ENCODE assay signal across 1 cellular context in the genomic region with DNA sequence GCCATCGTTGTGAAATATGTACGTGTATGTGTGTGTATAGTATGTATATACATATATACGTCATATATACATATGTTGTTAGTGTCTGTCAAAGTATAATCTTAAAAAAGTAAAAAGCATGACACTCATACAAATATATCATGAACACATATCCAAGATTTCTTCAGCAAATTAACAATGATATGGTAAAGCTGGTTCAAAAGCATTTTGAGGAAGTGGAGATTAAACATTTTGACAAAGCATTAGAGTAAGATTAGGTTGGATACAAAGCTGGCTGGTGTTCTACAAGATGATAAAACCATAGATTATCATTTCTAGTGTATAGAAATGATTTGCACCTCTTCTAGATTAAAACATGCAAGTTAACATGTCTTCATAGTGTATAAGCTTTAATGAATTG.
TF ChIP-seq lines count a peak whose summit lies in the region.

No MANE protein-coding gene starts in this region.

TF ChIP-seq in HepG2, 621 proteins besides CTCF, POLR2A, EP300 and RAD21 (continued from another document):
- TF ChIP-seq TAF1 (CRISPR knock-in tag; IDR thresholded peaks at IDR 0.05) (no peak), ZNF33B (CRISPR knock-in tag; IDR thresholded peaks at IDR 0.05) (no peak), KLF9 (CRISPR knock-in tag; IDR thresholded peaks at IDR 0.05; ENCODE audit: low read depth) (no peak)
- TF ChIP-seq, protein P1, sequence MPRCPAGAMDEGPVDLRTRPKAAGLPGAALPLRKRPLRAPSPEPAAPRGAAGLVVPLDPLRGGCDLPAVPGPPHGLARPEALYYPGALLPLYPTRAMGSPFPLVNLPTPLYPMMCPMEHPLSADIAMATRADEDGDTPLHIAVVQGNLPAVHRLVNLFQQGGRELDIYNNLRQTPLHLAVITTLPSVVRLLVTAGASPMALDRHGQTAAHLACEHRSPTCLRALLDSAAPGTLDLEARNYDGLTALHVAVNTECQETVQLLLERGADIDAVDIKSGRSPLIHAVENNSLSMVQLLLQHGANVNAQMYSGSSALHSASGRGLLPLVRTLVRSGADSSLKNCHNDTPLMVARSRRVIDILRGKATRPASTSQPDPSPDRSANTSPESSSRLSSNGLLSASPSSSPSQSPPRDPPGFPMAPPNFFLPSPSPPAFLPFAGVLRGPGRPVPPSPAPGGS (CRISPR knock-in tag; IDR thresholded peaks at IDR 0.05), result no peak
- TF ChIP-seq, protein P2, sequence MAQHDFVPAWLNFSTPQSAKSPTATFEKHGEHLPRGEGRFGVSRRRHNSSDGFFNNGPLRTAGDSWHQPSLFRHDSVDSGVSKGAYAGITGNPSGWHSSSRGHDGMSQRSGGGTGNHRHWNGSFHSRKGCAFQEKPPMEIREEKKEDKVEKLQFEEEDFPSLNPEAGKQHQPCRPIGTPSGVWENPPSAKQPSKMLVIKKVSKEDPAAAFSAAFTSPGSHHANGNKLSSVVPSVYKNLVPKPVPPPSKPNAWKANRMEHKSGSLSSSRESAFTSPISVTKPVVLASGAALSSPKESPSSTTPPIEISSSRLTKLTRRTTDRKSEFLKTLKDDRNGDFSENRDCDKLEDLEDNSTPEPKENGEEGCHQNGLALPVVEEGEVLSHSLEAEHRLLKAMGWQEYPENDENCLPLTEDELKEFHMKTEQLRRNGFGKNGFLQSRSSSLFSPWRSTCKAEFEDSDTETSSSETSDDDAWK (CRISPR knock-in tag; IDR thresholded peaks at IDR 0.05), result no peak
- TF ChIP-seq, protein P3, sequence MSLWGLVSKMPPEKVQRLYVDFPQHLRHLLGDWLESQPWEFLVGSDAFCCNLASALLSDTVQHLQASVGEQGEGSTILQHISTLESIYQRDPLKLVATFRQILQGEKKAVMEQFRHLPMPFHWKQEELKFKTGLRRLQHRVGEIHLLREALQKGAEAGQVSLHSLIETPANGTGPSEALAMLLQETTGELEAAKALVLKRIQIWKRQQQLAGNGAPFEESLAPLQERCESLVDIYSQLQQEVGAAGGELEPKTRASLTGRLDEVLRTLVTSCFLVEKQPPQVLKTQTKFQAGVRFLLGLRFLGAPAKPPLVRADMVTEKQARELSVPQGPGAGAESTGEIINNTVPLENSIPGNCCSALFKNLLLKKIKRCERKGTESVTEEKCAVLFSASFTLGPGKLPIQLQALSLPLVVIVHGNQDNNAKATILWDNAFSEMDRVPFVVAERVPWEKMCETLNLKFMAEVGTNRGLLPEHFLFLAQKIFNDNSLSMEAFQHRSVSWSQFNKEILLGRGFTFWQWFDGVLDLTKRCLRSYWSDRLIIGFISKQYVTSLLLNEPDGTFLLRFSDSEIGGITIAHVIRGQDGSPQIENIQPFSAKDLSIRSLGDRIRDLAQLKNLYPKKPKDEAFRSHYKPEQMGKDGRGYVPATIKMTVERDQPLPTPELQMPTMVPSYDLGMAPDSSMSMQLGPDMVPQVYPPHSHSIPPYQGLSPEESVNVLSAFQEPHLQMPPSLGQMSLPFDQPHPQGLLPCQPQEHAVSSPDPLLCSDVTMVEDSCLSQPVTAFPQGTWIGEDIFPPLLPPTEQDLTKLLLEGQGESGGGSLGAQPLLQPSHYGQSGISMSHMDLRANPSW (CRISPR knock-in tag; IDR thresholded peaks at IDR 0.05; ENCODE audit: borderline replicate concordance), result 0 out of 2 replicates have a peak, but pooled peaks have one; percentile 2
